In genomic region chr5:125798311-125798710, GRCh38 we compare ENCODE assay signal across 13 cellular contexts.
DNase-seq lines count a peak whose midpoint lies in the region; FAIRE-seq and TF ChIP-seq lines count a peak whose summit lies in the region.
"Had no signal": no experiment of that assay in that cellular context is flagged by ENCODE, and none has a peak within 500 bp of the region (broad histone marks: within the 10 kb centered on the region; RNA-seq: fewer than 3 reads in every experiment).

No MANE protein-coding gene starts in this region.

- no peaks in the 10 kb centered on the region for H3K4me1 ChIP-seq in kidney (ENCODE audit: control insufficient read depth in 1 of 2, insufficient read depth in 1 of 2, low read depth in 1 of 2, low read length in 2 of 2)
- H3K4me1 ChIP-seq in prostate gland (replicated peaks), result no peaks in the 10 kb centered on the region
- H3K4me1 ChIP-seq: esophagus squamous epithelium had no signal

- in situ Hi-C loops in Caki2 (cut with HindIII; ENCODE audit: low pct_unique_long_range_greater_than_20kb, low sequenced_read_pairs), result no loop called here
- in situ Hi-C loops in astrocyte of the spinal cord (cut with HindIII; ENCODE audit: low sequenced_read_pairs), result no loop called here

- no peak overlapping the region for H3K9ac ChIP-seq in kidney (ENCODE audit: low read length in 2 of 2)

- H3K27me3 ChIP-seq in prostate gland (replicated peaks; ENCODE audit: insufficient read depth), result no peaks in the 10 kb centered on the region
- H3K27me3 ChIP-seq: esophagus squamous epithelium had no signal

- H3K27ac ChIP-seq in kidney (ENCODE audit: low read depth in 2 of 2, low read length in 2 of 2), result no peak overlapping the region
- no peak overlapping the region for H3K27ac ChIP-seq in prostate gland
- H3K27ac ChIP-seq: esophagus squamous epithelium had no signal

- no peak for TF ChIP-seq CTCF in astrocyte of the spinal cord (IDR thresholded peaks at IDR 0.05; ENCODE audit: low read depth, low read length)
- TF ChIP-seq CTCF in kidney (IDR thresholded peaks at IDR 0.05; ENCODE audit: borderline replicate concordance, extremely low read depth, insufficient read depth), result no peak
- TF ChIP-seq CTCF in prostate gland (IDR thresholded peaks at IDR 0.05), result no peak

- FAIRE-seq in kidney (lab: Jason Lieb, UNC), result peak; percentile 15
- FAIRE-seq: small intestine had no signal

- H3K36me3 ChIP-seq in kidney (ENCODE audit: control insufficient read depth in 1 of 2, insufficient read depth in 2 of 2, low read length in 2 of 2) (no peaks in the 10 kb centered on the region), prostate gland (no peaks in the 10 kb centered on the region)
- H3K36me3 ChIP-seq: esophagus squamous epithelium had no signal

- TF ChIP-seq POLR2A in prostate gland (IDR thresholded peaks at IDR 0.05), result no peak

- DNase-seq in Caki2 (ENCODE audit: low read depth), result peak; percentile 12
- DNase-seq in Jurkat, Clone E6-1 (ENCODE audit: low read depth, low spot score), result peak; percentile 12
- DNase-seq in astrocyte of the spinal cord (ENCODE audit: low read depth, low spot score), result peak; percentile 62
- DNase-seq in kidney, result no peak
- DNase-seq in prostate gland (ENCODE audit: low spot score), result no peak
- DNase-seq in NCI-H2196 (lab: John Stamatoyannopoulos, UW; ENCODE audit: unreplicated experiment), result no peak
- no peak for DNase-seq in NCI-H2227 treated with DMSO at 0.1 percent for 48 hours (lab: John Stamatoyannopoulos, UW)
- no peak for DNase-seq in GOT3 (lab: John Stamatoyannopoulos, UW)
- DNase-seq: activated CD4-positive, alpha-beta T cell treated with anti-CD3 and anti-CD28 coated beads for 4 hours; CD8-positive, alpha-beta memory T cell; esophagus squamous epithelium; NCI-H1417 treated with DMSO at 0.1 percent for 48 hours; small intestine had no signal

- no peak overlapping the region for H3K4me3 ChIP-seq in Jurkat, Clone E6-1 (ENCODE audit: low read length)
- H3K4me3 ChIP-seq in astrocyte of the spinal cord (ENCODE audit: low read depth, low read length), result no peak overlapping the region
- no peak overlapping the region for H3K4me3 ChIP-seq in kidney (ENCODE audit: low read length in 2 of 2)
- no peak overlapping the region for H3K4me3 ChIP-seq in prostate gland
- H3K4me3 ChIP-seq: esophagus squamous epithelium had no signal

- intact Hi-C loops in kidney (cut with DNase I) (no loop called here), prostate gland (cut with DNase I) (no loop called here)

- H3K9me3 ChIP-seq in kidney (ENCODE audit: control insufficient read depth in 1 of 2, low read length in 2 of 2), result no peaks in the 10 kb centered on the region
- no peaks in the 10 kb centered on the region for H3K9me3 ChIP-seq in prostate gland
- H3K9me3 ChIP-seq: esophagus squamous epithelium had no signal

Comparison
In these comparisons a context has a peak if more than half of its experiments do, and no peak if none do; other contexts are left out.
1. DNase-seq: peak in Caki2 (single experiment), Jurkat, Clone E6-1 (single experiment) and astrocyte of the spinal cord (single experiment); none in kidney (single experiment), prostate gland (single experiment), NCI-H2196 (single experiment), NCI-H2227 treated with DMSO at 0.1 percent for 48 hours (single experiment) and GOT3 (single experiment).